In the genomic region with DNA sequence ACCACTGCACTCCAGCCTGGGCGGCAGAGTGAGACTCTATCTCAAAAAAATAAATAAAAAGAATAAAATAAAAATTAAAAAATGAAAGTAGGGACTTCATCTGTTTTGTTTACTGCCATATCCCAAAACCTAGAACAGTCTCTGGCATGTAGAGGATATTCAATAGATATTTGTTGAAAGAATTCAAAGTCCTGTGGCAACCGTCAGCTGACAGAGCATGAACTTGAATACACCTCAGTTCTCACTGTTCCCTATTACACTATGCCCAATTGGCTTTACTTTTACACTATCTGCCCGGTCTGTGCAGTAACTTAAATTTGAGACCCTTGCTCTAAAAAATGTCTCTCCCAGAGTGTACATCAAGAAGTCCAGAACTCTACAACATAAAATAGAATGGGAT, we compare ENCODE assay signal across 2 cellular contexts.
TF ChIP-seq lines count a peak whose summit lies in the region.

No MANE protein-coding gene starts in this region.

TF ChIP-seq in GM23338, 12 proteins besides CTCF, POLR2A, EP300 and RAD21 (continued from another document):
- TF ChIP-seq CREB1 (CRISPR knock-in tag; IDR thresholded peaks at IDR 0.05; ENCODE audit: low read depth) (no peak), EZH2 (IDR thresholded peaks at IDR 0.05; ENCODE audit: low read depth, unreplicated experiment) (no peak), NANOG (IDR thresholded peaks at IDR 0.05; ENCODE audit: borderline replicate concordance) (no peak)
- TF ChIP-seq, protein P1, sequence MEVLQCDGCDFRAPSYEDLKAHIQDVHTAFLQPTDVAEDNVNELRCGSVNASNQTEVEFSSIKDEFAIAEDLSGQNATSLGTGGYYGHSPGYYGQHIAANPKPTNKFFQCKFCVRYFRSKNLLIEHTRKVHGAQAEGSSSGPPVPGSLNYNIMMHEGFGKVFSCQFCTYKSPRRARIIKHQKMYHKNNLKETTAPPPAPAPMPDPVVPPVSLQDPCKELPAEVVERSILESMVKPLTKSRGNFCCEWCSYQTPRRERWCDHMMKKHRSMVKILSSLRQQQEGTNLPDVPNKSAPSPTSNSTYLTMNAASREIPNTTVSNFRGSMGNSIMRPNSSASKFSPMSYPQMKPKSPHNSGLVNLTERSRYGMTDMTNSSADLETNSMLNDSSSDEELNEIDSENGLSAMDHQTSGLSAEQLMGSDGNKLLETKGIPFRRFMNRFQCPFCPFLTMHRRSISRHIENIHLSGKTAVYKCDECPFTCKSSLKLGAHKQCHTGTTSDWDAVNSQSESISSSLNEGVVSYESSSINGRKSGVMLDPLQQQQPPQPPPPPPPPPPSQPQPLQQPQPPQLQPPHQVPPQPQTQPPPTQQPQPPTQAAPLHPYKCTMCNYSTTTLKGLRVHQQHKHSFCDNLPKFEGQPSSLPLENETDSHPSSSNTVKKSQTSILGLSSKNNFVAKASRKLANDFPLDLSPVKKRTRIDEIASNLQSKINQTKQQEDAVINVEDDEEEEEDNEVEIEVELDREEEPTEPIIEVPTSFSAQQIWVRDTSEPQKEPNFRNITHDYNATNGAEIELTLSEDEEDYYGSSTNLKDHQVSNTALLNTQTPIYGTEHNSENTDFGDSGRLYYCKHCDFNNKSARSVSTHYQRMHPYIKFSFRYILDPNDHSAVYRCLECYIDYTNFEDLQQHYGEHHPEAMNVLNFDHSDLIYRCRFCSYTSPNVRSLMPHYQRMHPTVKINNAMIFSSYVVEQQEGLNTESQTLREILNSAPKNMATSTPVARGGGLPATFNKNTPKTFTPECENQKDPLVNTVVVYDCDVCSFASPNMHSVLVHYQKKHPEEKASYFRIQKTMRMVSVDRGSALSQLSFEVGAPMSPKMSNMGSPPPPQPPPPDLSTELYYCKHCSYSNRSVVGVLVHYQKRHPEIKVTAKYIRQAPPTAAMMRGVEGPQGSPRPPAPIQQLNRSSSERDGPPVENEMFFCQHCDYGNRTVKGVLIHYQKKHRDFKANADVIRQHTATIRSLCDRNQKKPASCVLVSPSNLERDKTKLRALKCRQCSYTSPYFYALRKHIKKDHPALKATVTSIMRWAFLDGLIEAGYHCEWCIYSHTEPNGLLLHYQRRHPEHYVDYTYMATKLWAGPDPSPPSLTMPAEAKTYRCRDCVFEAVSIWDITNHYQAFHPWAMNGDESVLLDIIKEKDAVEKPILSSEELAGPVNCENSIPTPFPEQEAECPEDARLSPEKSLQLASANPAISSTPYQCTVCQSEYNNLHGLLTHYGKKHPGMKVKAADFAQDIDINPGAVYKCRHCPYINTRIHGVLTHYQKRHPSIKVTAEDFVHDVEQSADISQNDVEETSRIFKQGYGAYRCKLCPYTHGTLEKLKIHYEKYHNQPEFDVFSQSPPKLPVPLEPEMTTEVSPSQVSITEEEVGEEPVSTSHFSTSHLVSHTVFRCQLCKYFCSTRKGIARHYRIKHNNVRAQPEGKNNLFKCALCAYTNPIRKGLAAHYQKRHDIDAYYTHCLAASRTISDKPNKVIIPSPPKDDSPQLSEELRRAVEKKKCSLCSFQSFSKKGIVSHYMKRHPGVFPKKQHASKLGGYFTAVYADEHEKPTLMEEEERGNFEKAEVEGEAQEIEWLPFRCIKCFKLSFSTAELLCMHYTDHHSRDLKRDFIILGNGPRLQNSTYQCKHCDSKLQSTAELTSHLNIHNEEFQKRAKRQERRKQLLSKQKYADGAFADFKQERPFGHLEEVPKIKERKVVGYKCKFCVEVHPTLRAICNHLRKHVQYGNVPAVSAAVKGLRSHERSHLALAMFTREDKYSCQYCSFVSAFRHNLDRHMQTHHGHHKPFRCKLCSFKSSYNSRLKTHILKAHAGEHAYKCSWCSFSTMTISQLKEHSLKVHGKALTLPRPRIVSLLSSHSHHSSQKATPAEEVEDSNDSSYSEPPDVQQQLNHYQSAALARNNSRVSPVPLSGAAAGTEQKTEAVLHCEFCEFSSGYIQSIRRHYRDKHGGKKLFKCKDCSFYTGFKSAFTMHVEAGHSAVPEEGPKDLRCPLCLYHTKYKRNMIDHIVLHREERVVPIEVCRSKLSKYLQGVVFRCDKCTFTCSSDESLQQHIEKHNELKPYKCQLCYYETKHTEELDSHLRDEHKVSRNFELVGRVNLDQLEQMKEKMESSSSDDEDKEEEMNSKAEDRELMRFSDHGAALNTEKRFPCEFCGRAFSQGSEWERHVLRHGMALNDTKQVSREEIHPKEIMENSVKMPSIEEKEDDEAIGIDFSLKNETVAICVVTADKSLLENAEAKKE (CRISPR knock-in tag; IDR thresholded peaks at IDR 0.05): no peak

TF ChIP-seq in liver, 16 proteins besides CTCF, POLR2A, EP300 and RAD21 (continued from another document):
- TF ChIP-seq SP1 (IDR thresholded peaks at IDR 0.05): peak; percentile 84
- peak; percentile 71 for TF ChIP-seq HNF4G (IDR thresholded peaks at IDR 0.05)
- TF ChIP-seq FOXA2 (IDR thresholded peaks at IDR 0.05): peak; percentile 37
- TF ChIP-seq FOXA1 (IDR thresholded peaks at IDR 0.05): no peak
- TF ChIP-seq, protein P2, sequence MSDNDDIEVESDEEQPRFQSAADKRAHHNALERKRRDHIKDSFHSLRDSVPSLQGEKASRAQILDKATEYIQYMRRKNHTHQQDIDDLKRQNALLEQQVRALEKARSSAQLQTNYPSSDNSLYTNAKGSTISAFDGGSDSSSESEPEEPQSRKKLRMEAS (IDR thresholded peaks at IDR 0.05): peak; percentile 25
- TF ChIP-seq EGR1 (IDR thresholded peaks at IDR 0.05; ENCODE audit: low read depth in 2 of 2): no peak
- TF ChIP-seq NR2F2 (IDR thresholded peaks at IDR 0.05): no peak
- TF ChIP-seq RXRA (IDR thresholded peaks at IDR 0.05): peak; percentile 80 to 85
- peak; percentile 77 to 81 for TF ChIP-seq HNF4A (conservative IDR thresholded peaks at IDR 0.05)
- TF ChIP-seq, protein P3, sequence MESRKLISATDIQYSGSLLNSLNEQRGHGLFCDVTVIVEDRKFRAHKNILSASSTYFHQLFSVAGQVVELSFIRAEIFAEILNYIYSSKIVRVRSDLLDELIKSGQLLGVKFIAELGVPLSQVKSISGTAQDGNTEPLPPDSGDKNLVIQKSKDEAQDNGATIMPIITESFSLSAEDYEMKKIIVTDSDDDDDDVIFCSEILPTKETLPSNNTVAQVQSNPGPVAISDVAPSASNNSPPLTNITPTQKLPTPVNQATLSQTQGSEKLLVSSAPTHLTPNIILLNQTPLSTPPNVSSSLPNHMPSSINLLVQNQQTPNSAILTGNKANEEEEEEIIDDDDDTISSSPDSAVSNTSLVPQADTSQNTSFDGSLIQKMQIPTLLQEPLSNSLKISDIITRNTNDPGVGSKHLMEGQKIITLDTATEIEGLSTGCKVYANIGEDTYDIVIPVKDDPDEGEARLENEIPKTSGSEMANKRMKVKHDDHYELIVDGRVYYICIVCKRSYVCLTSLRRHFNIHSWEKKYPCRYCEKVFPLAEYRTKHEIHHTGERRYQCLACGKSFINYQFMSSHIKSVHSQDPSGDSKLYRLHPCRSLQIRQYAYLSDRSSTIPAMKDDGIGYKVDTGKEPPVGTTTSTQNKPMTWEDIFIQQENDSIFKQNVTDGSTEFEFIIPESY (IDR thresholded peaks at IDR 0.05): peak; percentile 27
